1 cellular context compared by ENCODE assay signal in genomic region chr3:165839296-165840076, GRCh38.
A peak's percentile ranks its signal among the peaks of the same experiment; 100 is the strongest.
TF ChIP-seq lines count a peak whose summit lies in the region.

No MANE protein-coding gene starts in this region.

TF ChIP-seq in Ishikawa, 13 proteins besides CTCF, POLR2A, EP300 and RAD21 (continued from another document):
- peak; percentile 35; the same call in 1 of the 2 replicates for TF ChIP-seq TEAD4 (IDR thresholded peaks at IDR 0.05)
- TF ChIP-seq YY1 (IDR thresholded peaks at IDR 0.05; ENCODE audit: low read depth) = no peak
- no peak for TF ChIP-seq USF1 (IDR thresholded peaks at IDR 0.05)
- TF ChIP-seq TCF12 (IDR thresholded peaks at IDR 0.05; ENCODE audit: low read depth) = 0 out of 2 replicates have a peak, but pooled peaks have one; percentile 35
